Comparison of ENCODE assay signal across 21 cellular contexts in the genomic region with DNA sequence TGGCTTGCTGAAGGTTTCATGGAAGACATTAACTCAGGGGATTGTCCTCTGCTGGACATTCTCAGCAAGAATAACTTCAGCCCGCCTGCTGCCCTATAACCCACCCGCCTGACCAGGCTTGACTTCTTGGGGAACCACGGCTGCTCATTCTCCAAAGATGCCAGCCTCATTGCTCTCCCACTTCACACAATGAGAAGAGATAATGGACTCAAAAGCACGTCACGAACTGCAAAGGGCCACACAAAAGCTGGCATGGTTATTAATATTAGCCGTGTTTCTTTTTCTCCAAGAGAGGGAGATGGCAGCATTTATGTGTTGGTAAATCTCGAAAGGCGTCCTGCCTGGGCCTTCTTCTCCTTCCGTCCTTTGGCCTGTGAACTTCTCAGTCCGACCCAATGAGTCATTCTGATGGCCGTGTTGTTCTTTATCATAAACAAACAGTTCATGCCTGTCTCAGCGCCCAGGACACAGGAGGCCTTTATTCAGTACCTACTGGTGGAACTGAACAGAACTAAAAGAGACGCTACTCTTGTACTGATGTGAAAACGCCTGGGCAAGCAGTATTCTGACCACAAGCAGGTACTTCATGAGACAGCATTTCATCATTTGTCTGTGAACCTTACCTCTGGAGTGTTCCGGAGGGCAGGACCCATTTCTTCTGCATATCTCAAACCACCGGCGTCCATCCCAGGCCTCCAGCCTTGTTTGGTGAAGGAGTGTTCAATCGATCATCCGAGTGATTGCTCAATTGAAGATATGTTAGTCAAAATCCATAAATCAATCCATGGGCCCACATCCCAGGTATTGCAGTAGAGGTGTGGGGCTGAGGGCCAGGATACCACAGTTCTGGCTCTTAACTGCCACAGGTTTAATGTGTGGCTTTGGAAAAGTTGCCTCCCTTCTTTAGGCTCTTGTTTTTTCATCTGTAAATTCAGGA.
"Had no signal": no experiment of that assay in that cellular context is flagged by ENCODE, and none has a peak within 500 bp of the region (broad histone marks: within the 10 kb centered on the region; RNA-seq: fewer than 3 reads in every experiment).

No MANE protein-coding gene starts in this region.

- H3K27me3 ChIP-seq: adrenal gland, gastrocnemius medialis, tibial nerve, uterus had no signal

- H3K4me3 ChIP-seq: adrenal gland, gastrocnemius medialis, tibial nerve, uterus had no signal

- H3K36me3 ChIP-seq: adrenal gland, gastrocnemius medialis, tibial nerve, uterus, WERI-Rb-1 had no signal

- H3K27ac ChIP-seq: adrenal gland, gastrocnemius medialis, tibial nerve, uterus, WERI-Rb-1 had no signal

- FAIRE-seq: astrocyte, bronchial epithelial cell had no signal

- ATAC-seq: activated naive CD4-positive, alpha-beta T cell treated with anti-CD3 and anti-CD28 coated beads, Interleukin-2, amount 50 U/mL, for 72 hours; gastrocnemius medialis; stimulated activated naive CD8-positive, alpha-beta T cell treated with anti-CD3 and anti-CD28 coated beads, Interleukin-15, Interleukin-2, amounts not matched to agents 100 U/mL and 50 U/mL, for 24 hours had no signal

- H3K4me1 ChIP-seq: adrenal gland, gastrocnemius medialis, uterus had no signal

- DNase-seq: activated CD4-positive, alpha-beta T cell treated with anti-CD3 and anti-CD28 coated beads, Interleukin-2, amount 50 U/mL, for 4 hours; activated gamma-delta T cell; adrenal gland; effector CD4-positive, alpha-beta T cell; gastrocnemius medialis; head of caudate nucleus; kidney glomerular epithelial cell; nephron progenitor cell; nucleus accumbens; retina; stimulated activated CD4-positive, alpha-beta T cell treated with anti-CD3 and anti-CD28 coated beads, Interleukin-12 subunit alpha, Interleukin-12 subunit beta, amount 100 ng/mL, for 4 hours; stimulated activated CD4-positive, alpha-beta T cell treated with anti-CD3 and anti-CD28 coated beads, Interleukin-1b, Interleukin-23, amount 100 ng/mL, for 48 hours; stimulated activated CD8-positive, alpha-beta memory T cell treated with anti-CD3 and anti-CD28 coated beads, Interleukin-4, amount 100 ng/mL, for 48 hours; stimulated activated naive CD8-positive, alpha-beta T cell treated with anti-CD3 and anti-CD28 coated beads, Interleukin-15, Interleukin-2, amounts not matched to agents 100 U/mL and 50 U/mL, for 24 hours; T-helper 2 cell; uterus had no signal

- H3K9me3 ChIP-seq: adrenal gland, gastrocnemius medialis, tibial nerve, uterus had no signal
